In the genomic region with DNA sequence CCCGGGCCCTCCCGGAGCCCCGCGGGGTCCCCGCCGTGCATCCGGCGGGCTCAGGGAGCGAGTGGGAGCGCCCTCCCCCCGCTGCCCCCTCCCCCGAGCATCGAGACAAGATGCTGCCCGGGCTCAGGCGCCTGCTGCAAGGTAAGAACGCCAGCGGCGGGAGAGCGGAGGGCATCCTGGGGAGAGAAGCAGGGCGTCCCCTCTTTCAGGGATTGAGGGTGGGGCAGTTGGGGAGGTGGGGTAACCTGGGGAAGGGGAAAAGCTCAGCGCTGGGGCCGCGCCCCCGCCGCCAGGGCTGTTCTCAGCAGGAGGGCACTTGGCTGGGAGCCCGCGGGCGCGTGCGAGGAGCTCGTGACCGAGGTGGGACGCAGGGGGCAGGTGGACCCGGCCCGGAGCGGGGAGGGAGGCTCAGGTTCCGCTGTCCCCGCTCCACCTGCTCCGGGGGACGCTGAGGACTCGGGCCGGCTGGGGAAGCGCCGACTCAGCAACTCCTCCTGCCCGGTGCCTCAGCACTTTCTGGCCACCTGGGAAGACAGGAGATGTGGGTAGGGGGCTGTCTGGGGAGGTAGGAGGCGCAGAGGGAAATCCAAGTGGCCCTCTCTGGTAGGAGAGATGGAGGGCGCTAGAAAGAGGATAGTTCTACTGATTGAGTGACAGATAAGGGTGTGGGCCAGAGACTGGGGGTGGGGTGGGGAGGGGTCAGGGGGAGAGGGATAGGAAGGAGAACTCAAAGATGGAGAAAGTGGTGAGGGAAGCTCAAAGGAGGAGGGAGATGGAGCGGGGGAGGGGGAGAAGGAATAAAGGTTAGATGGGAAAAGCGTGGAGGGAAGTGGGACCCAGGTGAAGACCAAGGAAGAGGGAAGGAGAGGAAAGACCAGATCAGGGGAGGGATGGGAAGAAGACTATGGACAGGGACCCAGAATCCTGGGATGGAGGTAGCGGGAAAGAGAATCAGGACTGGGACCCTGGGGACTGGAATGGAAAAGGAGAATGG, we compare ENCODE assay signal across 8 cellular contexts. TPM values are rescaled to one million over a fixed set of nuclear protein-coding genes. Genes with fewer than 3 reads are reported as not detected.
DNase-seq lines count a peak whose midpoint lies in the region; ATAC-seq and TF ChIP-seq lines count a peak whose summit lies in the region.

No MANE protein-coding gene starts in this region.

- H3K9me3 ChIP-seq in DOHH2 (ENCODE audit: control insufficient read depth, insufficient read depth, low read length) (no peaks in the 10 kb centered on the region), neuronal stem cell (replicated peaks in 1 of 2; ENCODE audit: control insufficient read depth in 2 of 2, insufficient read depth in 1 of 2, low read depth in 1 of 2, low read length in 2 of 2) (no peaks in the 10 kb centered on the region)

- no peaks in the 10 kb centered on the region for H3K79me1 ChIP-seq in neuronal stem cell (ENCODE audit: low read depth, low read length)

- H3K27me3 ChIP-seq in DOHH2 (ENCODE audit: control insufficient read depth, low read length), result peaks cover 48% of the 10 kb centered on the region
- peaks cover 0 to 41% (median 13%) of the 10 kb centered on the region in 45 donors for H3K27me3 ChIP-seq in dorsolateral prefrontal cortex
- H3K27me3 ChIP-seq in neuronal stem cell (ENCODE audit: control insufficient read depth in 3 of 3, insufficient read depth in 3 of 3, low read depth in 1 of 3, low read length in 3 of 3), result peaks cover 22 to 47% (median 36%) of the 10 kb centered on the region in 3 experiments

- peak overlapping the region; percentile 97 for H2AFZ ChIP-seq in neuronal stem cell (ENCODE audit: low read length)

- H2BK15ac ChIP-seq in neuronal stem cell (ENCODE audit: low read length), result no peak overlapping the region

- H3K4me1 ChIP-seq in DOHH2 (ENCODE audit: control insufficient read depth, low read length) (peaks cover 25% of the 10 kb centered on the region), neuronal stem cell (ENCODE audit: control insufficient read depth in 2 of 2, insufficient read depth in 1 of 2, low read depth in 1 of 2, low read length in 2 of 2) (peaks cover 29 to 37% of the 10 kb centered on the region in 2 donors)

- H4K8ac ChIP-seq in neuronal stem cell (ENCODE audit: low read depth, low read length), result no peak overlapping the region

- peak overlapping the region; percentile 30 to 79 (median 52) for H3K4me3 Mint-ChIP-seq in IgD-negative memory B cell

- H3K79me2 ChIP-seq in DOHH2 (ENCODE audit: control insufficient read depth, low read length), result no peaks in the 10 kb centered on the region

- no peaks in the 10 kb centered on the region for H4K20me1 ChIP-seq in DOHH2 (ENCODE audit: control insufficient read depth, insufficient read depth, low read depth, low read length)

- H3K36me3 ChIP-seq in DOHH2 (ENCODE audit: control insufficient read depth, low read length) (no peaks in the 10 kb centered on the region), neuronal stem cell (replicated peaks in 1 of 2; ENCODE audit: control insufficient read depth in 2 of 2, insufficient read depth in 2 of 2, low read length in 2 of 2) (peaks cover 0 to 8% of the 10 kb centered on the region in 2 donors)

- H2BK5ac ChIP-seq in neuronal stem cell (ENCODE audit: low read length), result no peak overlapping the region

- H3K4me1 Mint-ChIP-seq in IgD-negative memory B cell, result peaks cover 14 to 16% (median 16%) of the 10 kb centered on the region in 3 donors

- H3K9me2 ChIP-seq in DOHH2 (replicated peaks; ENCODE audit: control insufficient read depth, low read length), result no peaks in the 10 kb centered on the region

- H2BK120ac ChIP-seq in neuronal stem cell (ENCODE audit: low read depth, low read length), result no peak overlapping the region

- 100% methylated on average over 1 of the region's 50 CpGs; no CpG with 5 or more reads in 1 of the 2 donors for WGBS in neuronal stem cell (ENCODE audit: extremely low coverage in 2 of 2, insufficient read length in 2 of 2, insufficient replicate concordance in 1 of 2), 2 donors

- ATAC-seq in HG03175 (IDR thresholded peaks at IDR 0.05; ENCODE audit: unreplicated experiment), result no peak

- H3K9ac ChIP-seq in neuronal stem cell (ENCODE audit: low read depth, low read length, poor library complexity), result peak overlapping the region; percentile 51

- H3K23ac ChIP-seq in neuronal stem cell (ENCODE audit: low read depth, low read length, poor library complexity), result peak overlapping the region; percentile 30

- H3K4me3 ChIP-seq in DOHH2 (ENCODE audit: low read length) (peak overlapping the region; percentile 63), dorsolateral prefrontal cortex (peak overlapping the region; percentile 24 to 71 (median 55)), neuronal stem cell (ENCODE audit: low read length in 2 of 2) (peak overlapping the region; percentile 85)

- no peaks in the 10 kb centered on the region for H3F3A ChIP-seq in DOHH2 (ENCODE audit: control insufficient read depth, insufficient read depth)

- no peak overlapping the region for H3K27ac ChIP-seq in DOHH2 (ENCODE audit: low read depth, low read length)
- peak overlapping the region in 50 of 59 donors; percentile 17 to 91 (median 66) for H3K27ac ChIP-seq in dorsolateral prefrontal cortex
- no peak overlapping the region for H3K27ac ChIP-seq in neuronal stem cell (replicated peaks; ENCODE audit: low read length)

- peaks cover 24% of the 10 kb centered on the region for H3K27me3 Mint-ChIP-seq in IgD-negative memory B cell

- TF ChIP-seq CTCF in DOHH2 (IDR thresholded peaks at IDR 0.05; ENCODE audit: low read depth, low read length, poor library complexity, severe bottlenecking), result no peak
- no peak for TF ChIP-seq CTCF in dorsolateral prefrontal cortex (IDR thresholded peaks at IDR 0.05 in 54 of 56, conservative IDR thresholded peaks at IDR 0.05 in 2 of 56; ENCODE audit: low read depth in 1 of 56, partially characterized antibody in 56 of 56)

- peak overlapping the region; percentile 80 for H3K4me2 ChIP-seq in DOHH2 (ENCODE audit: low read length)
- peak overlapping the region; percentile 80 for H3K4me2 ChIP-seq in neuronal stem cell (ENCODE audit: insufficient read depth, low read length, poor library complexity, severe bottlenecking)

- H3K18ac ChIP-seq in neuronal stem cell (ENCODE audit: low read length), result peak overlapping the region; percentile 86

- DNase-seq in dorsolateral prefrontal cortex (peak in 1 of 10 donors; percentile 41), neuronal stem cell (ENCODE audit: low spot score) (no peak), germinal center (ENCODE audit: low spot score) (no peak), SIG-M5 treated with dmso at 0.1 percent for 504 hours (lab: John Stamatoyannopoulos, UW; ENCODE audit: unreplicated experiment) (no peak), Ammon's horn (ENCODE audit: low spot score) (no peak)

- H3K14ac ChIP-seq in neuronal stem cell (ENCODE audit: low read length), result no peak overlapping the region

- no peak overlapping the region for H2BK12ac ChIP-seq in neuronal stem cell (ENCODE audit: low read length)

- intact Hi-C loops in dorsolateral prefrontal cortex (cut with DNase I), result loop anchor here (5.0 to 10.0 kb wide), 3 partner anchors 106 to 1054 kb away; a partner anchor contains a TSS

- H3K9me3 Mint-ChIP-seq in IgD-negative memory B cell, result no peaks in the 10 kb centered on the region

- H3K4ac ChIP-seq in neuronal stem cell (ENCODE audit: low read length), result no peak overlapping the region

- H4K91ac ChIP-seq in neuronal stem cell (ENCODE audit: low read depth, low read length, poor library complexity), result no peak overlapping the region

- no peak overlapping the region for H2AK5ac ChIP-seq in neuronal stem cell (ENCODE audit: low read depth, low read length)

- H3K36me3 Mint-ChIP-seq in IgD-negative memory B cell, result no peaks in the 10 kb centered on the region

- H3K27ac Mint-ChIP-seq in IgD-negative memory B cell, result peak overlapping the region in 1 of 3 donors; percentile 69

RNA-seq across cellular contexts. Expression of a gene that starts 0.7 kb away (rescaled TPM):
- 0.14 TPM for polyA plus RNA-seq in IgD-negative memory B cell
- 10 to 100 TPM in 119 of 120 experiments, 1 to 10 TPM in 1; 8.1 to 75.2 (median 32.4) TPM for total RNA-seq in dorsolateral prefrontal cortex
- polyA plus RNA-seq in neuronal stem cell (2013, experiment 1 of 2), result 6.6 TPM
- polyA plus RNA-seq in neuronal stem cell (2013, experiment 2 of 2), result 6.8 TPM

RNA-seq across cellular contexts. Expression of a gene that starts 34.1 kb away (rescaled TPM):
- polyA plus RNA-seq in IgD-negative memory B cell, result 15.8 TPM
- 10 to 100 TPM in 13 of 120 experiments, 1 to 10 TPM in 107; 2.5 to 22.1 (median 6.5) TPM for total RNA-seq in dorsolateral prefrontal cortex
- polyA plus RNA-seq in neuronal stem cell (2013, experiment 1 of 2), result 9.6 TPM
- 9.1 TPM for polyA plus RNA-seq in neuronal stem cell (2013, experiment 2 of 2)

RNA-seq across cellular contexts. Expression of a gene that starts 54.4 kb away (rescaled TPM):
- 7.2 TPM for polyA plus RNA-seq in IgD-negative memory B cell
- 10 to 100 TPM in 11 of 120 experiments, 1 to 10 TPM in 109; 2.9 to 12.3 (median 6.9) TPM for total RNA-seq in dorsolateral prefrontal cortex
- 0.63 TPM for polyA plus RNA-seq in neuronal stem cell (2013, experiment 1 of 2)
- 0.73 TPM for polyA plus RNA-seq in neuronal stem cell (2013, experiment 2 of 2)

Comparison
In these comparisons a context has a peak if more than half of its experiments do, and no peak if none do; other contexts are left out.
1. H3K27ac ChIP-seq: peak in dorsolateral prefrontal cortex (50 of 59); none in DOHH2 (single experiment) and neuronal stem cell (single experiment).
2. Peak in every context shown above with its lines, with median percentiles within 50 percentile points of each other: H3K4me3 ChIP-seq.